ENCODE assay signal across 8 cellular contexts in genomic region chr16:31487076-31487719, GRCh38. TPM values are rescaled to one million over a fixed set of nuclear protein-coding genes. Genes with fewer than 3 reads are reported as not detected.
A peak's percentile ranks its signal among the peaks of the same experiment; 100 is the strongest.
DNase-seq lines count a peak whose midpoint lies in the region; TF ChIP-seq lines count a peak whose summit lies in the region.

No MANE protein-coding gene starts in this region.

- H3K9me3 ChIP-seq in BLaER1 treated with 17β-estradiol and CSF1 and Interleukin-3, amounts not matched to agents 10 nM and 100 nM (replicated peaks in 1 of 11) = no peaks in the 10 kb centered on the region
- H3K9me3 ChIP-seq in endodermal cell (ENCODE audit: control insufficient read depth, low read length) = no peaks in the 10 kb centered on the region

- H3K4me3 Mint-ChIP-seq in endodermal cell (peak overlapping the region; percentile 62), neural crest cell (peak overlapping the region; percentile 83)

- H3K4me1 ChIP-seq in BLaER1 treated with 17β-estradiol and CSF1 and Interleukin-3, amounts not matched to agents 10 nM and 100 nM = peaks cover 21 to 51% (median 40%) of the 10 kb centered on the region in 10 experiments
- H3K4me1 ChIP-seq in endodermal cell (ENCODE audit: control insufficient read depth, insufficient read depth, low read length) = no peaks in the 10 kb centered on the region

- H3K9me3 Mint-ChIP-seq in endodermal cell = no peaks in the 10 kb centered on the region
- no peaks in the 10 kb centered on the region for H3K9me3 Mint-ChIP-seq in neural crest cell

- peaks cover 71% of the 10 kb centered on the region for H3K27me3 Mint-ChIP-seq in endodermal cell (ENCODE audit: insufficient read depth)
- H3K27me3 Mint-ChIP-seq in neural crest cell (ENCODE audit: low read depth) = peaks cover 78% of the 10 kb centered on the region

- H3K36me3 ChIP-seq in BLaER1 treated with 17β-estradiol and CSF1 and Interleukin-3, amounts not matched to agents 10 nM and 100 nM = peaks cover 8 to 32% (median 23%) of the 10 kb centered on the region in 11 experiments
- H3K36me3 ChIP-seq in endodermal cell (ENCODE audit: control insufficient read depth, insufficient read depth, low read length) = no peaks in the 10 kb centered on the region

- TF ChIP-seq EP300 in Ishikawa (IDR thresholded peaks at IDR 0.05; ENCODE audit: borderline replicate concordance) = no peak

- H4K20me1 ChIP-seq in BLaER1 treated with 17β-estradiol and CSF1 and Interleukin-3, amounts not matched to agents 10 nM and 100 nM = peaks cover 0 to 49% (median 7%) of the 10 kb centered on the region in 11 experiments; a peak in 9 of 22 replicates

- peak overlapping the region; percentile 38 to 71 (median 60); a peak in 21 of 22 replicates for H3K9ac ChIP-seq in BLaER1 treated with 17β-estradiol and CSF1 and Interleukin-3, amounts not matched to agents 10 nM and 100 nM
- no peak overlapping the region for H3K9ac ChIP-seq in endodermal cell (ENCODE audit: extremely low read depth, low read length, poor library complexity, severe bottlenecking)

- peak overlapping the region; percentile 58 to 75 (median 66) for H3K4me3 ChIP-seq in BLaER1 treated with 17β-estradiol and CSF1 and Interleukin-3, amounts not matched to agents 10 nM and 100 nM
- H3K4me3 ChIP-seq in endodermal cell (ENCODE audit: low read length) = peak overlapping the region; percentile 81

- H3K27ac Mint-ChIP-seq in endodermal cell (no peak overlapping the region), neural crest cell (ENCODE audit: unreplicated experiment) (no peak overlapping the region)

- peaks cover 11% of the 10 kb centered on the region for H3K4me1 Mint-ChIP-seq in endodermal cell
- peaks cover 3% of the 10 kb centered on the region for H3K4me1 Mint-ChIP-seq in neural crest cell

- peak overlapping the region; percentile 91 to 100 (median 99) for H3K4me2 ChIP-seq in BLaER1 treated with 17β-estradiol and CSF1 and Interleukin-3, amounts not matched to agents 10 nM and 100 nM

- H3K36me3 Mint-ChIP-seq in endodermal cell (ENCODE audit: low read depth) (peaks cover 21% of the 10 kb centered on the region), neural crest cell (ENCODE audit: low read depth) (peaks cover 4% of the 10 kb centered on the region)

- TF ChIP-seq RAD21 in Ishikawa (IDR thresholded peaks at IDR 0.05; ENCODE audit: low read depth) = no peak

- no peak for DNase-seq in endodermal cell
- DNase-seq in neural crest cell (ENCODE audit: low read depth, low spot score) = no peak
- DNase-seq in DMS 273 (lab: John Stamatoyannopoulos, UW; ENCODE audit: unreplicated experiment) = no peak
- no peak for DNase-seq in GM10266 (ENCODE audit: extremely low spot score)
- DNase-seq in NCI-H1694 treated with DMSO at 0.1 percent for 48 hours (lab: John Stamatoyannopoulos, UW) = no peak
- no peak for DNase-seq in ecto neural progenitor cell (ENCODE audit: low spot score)

- H3K27me3 ChIP-seq in BLaER1 treated with 17β-estradiol and CSF1 and Interleukin-3, amounts not matched to agents 10 nM and 100 nM = peaks cover 0 to 23% (median 8%) of the 10 kb centered on the region in 11 experiments; a peak in 11 of 22 replicates
- peaks cover 54% of the 10 kb centered on the region for H3K27me3 ChIP-seq in endodermal cell (ENCODE audit: control insufficient read depth, insufficient read depth, low read length, poor library complexity, severe bottlenecking)

- 16 to 18% methylated on average over 23 to 48 of the region's 48 CpGs for WGBS in endodermal cell (ENCODE audit: insufficient coverage in 1 of 2, insufficient read length in 1 of 2), 2 experiments

- peak overlapping the region in 1 of 11 experiments; percentile 23; a peak in 1 of 22 replicates for H3K27ac ChIP-seq in BLaER1 treated with 17β-estradiol and CSF1 and Interleukin-3, amounts not matched to agents 10 nM and 100 nM
- H3K27ac ChIP-seq in endodermal cell (ENCODE audit: low read depth, low read length) = no peak overlapping the region

- TF ChIP-seq CTCF in endodermal cell (conservative IDR thresholded peaks at IDR 0.05) (no peak), neural crest cell (conservative IDR thresholded peaks at IDR 0.05) (no peak), GM10266 (IDR thresholded peaks at IDR 0.05; ENCODE audit: control insufficient read depth, insufficient read depth, low read depth, missing control alignments) (no peak)

TF ChIP-seq in Ishikawa, 13 proteins besides CTCF, POLR2A, EP300 and RAD21:
- no peak for TF ChIP-seq TEAD4 (IDR thresholded peaks at IDR 0.05)
- no peak for TF ChIP-seq NFIC (IDR thresholded peaks at IDR 0.05)
- TF ChIP-seq EGR1 (IDR thresholded peaks at IDR 0.05) = no peak
- TF ChIP-seq CREB1 (IDR thresholded peaks at IDR 0.05; ENCODE audit: low read depth) = no peak
- TF ChIP-seq REST (IDR thresholded peaks at IDR 0.05; ENCODE audit: low read depth) = no peak
- TF ChIP-seq YY1 (IDR thresholded peaks at IDR 0.05; ENCODE audit: low read depth) = no peak
- no peak for TF ChIP-seq TCF12 (IDR thresholded peaks at IDR 0.05; ENCODE audit: low read depth)
- no peak for TF ChIP-seq USF1 (IDR thresholded peaks at IDR 0.05)
- TF ChIP-seq ZBTB7A (IDR thresholded peaks at IDR 0.05; ENCODE audit: low read depth) = peak; percentile 62; the same call in 1 of the 2 replicates

RNA-seq across cellular contexts. Expression of gene SLC5A2, which starts 4.3 kb away (rescaled TPM):
- total RNA-seq in endodermal cell (under 1 TPM; 0.22 to 0.24 TPM), neural crest cell (not detected in 2 replicates)
- polyA plus RNA-seq in endodermal cell (2013, experiment 1 of 2) = 0.28 TPM
- 0.17 TPM for polyA plus RNA-seq in endodermal cell (2013, experiment 2 of 2)

RNA-seq across cellular contexts. Expression of gene TGFB1I1, which starts 15.2 kb away (rescaled TPM):
- total RNA-seq in endodermal cell (1 to 10 TPM; 7.5 to 10.0 TPM), neural crest cell (7.2 and 8.8 TPM in 2 replicates)
- polyA plus RNA-seq in endodermal cell (2013, experiment 1 of 2) = 24.3 TPM
- polyA plus RNA-seq in endodermal cell (2013, experiment 2 of 2) = 20.8 TPM

RNA-seq across cellular contexts. Expression of gene RUSF1, which starts 21.0 kb away (rescaled TPM):
- total RNA-seq in endodermal cell = 10 to 100 TPM; 45.4 to 50.8 TPM
- polyA plus RNA-seq in endodermal cell (2013, experiment 1 of 2) = 60.5 TPM
- polyA plus RNA-seq in endodermal cell (2013, experiment 2 of 2) = 48.5 TPM
- 47.6 and 47.7 TPM in 2 replicates for total RNA-seq in neural crest cell

RNA-seq across cellular contexts. Expression of gene ARMC5, which starts 27.9 kb away (rescaled TPM):
- total RNA-seq in endodermal cell = 10 to 100 TPM in 1 of 2 donors, 1 to 10 TPM in 1; 9.4 to 12.1 TPM
- 8.5 TPM for polyA plus RNA-seq in endodermal cell (2013, experiment 1 of 2)
- 8.5 TPM for polyA plus RNA-seq in endodermal cell (2013, experiment 2 of 2)
- total RNA-seq in neural crest cell = 11.8 and 12.3 TPM in 2 replicates

RNA-seq across cellular contexts. Expression of gene AHSP, which starts 40.5 kb away (rescaled TPM):
- total RNA-seq in endodermal cell = not detected
- polyA plus RNA-seq in endodermal cell (2013, experiment 1 of 2) = not detected
- polyA plus RNA-seq in endodermal cell (2013, experiment 2 of 2) = not detected
- not detected in 2 replicates for total RNA-seq in neural crest cell
